1 cellular context compared by ENCODE assay signal in the genomic region with DNA sequence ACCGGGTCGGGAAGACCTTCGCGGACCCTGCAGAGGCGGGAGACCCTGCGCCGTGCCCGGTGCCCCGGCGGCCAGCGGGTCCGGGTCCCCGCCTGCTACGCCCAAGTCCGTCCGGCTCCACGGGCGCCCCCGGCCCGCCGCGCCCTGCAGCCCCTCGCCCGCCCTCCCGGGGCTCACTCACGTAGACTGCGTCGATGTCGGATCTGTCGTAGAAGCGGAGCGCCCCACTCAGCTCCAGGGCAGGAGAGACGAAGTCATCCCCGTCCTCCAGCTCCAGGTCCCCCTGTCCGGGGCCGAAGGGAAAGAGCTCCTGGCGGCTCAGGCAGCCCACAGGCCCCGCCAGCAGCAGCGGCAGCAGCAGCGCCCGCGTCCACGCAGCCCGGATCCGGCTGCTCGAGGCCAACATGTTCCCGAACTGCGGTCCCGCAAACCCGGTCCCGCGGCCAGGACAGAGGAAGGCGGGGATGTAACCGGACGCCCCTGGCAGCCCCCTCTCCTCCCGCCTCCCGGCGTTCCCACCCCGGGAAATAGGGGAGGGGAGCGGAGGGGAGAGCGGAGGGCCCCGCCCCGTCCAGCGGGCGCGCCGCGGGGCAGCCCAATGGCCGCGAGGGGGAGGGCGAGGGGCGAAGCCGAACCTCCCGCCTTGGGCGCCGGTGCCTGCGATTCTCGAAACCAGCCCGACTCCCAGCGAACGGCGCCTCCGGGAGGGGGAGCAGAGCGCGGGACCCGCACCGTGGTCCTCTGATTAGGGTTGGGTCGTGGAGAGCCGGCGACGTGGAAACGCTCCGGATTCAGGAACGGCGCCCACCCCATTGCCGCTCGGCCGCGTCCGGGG.
TF ChIP-seq lines count a peak whose summit lies in the region.

NID1 (minus strand) TSS at position 417 of the 835 bp plus-strand sequence; CDS start at position 406, 11 bp downstream.

TF ChIP-seq in HepG2, 621 proteins besides CTCF, POLR2A, EP300 and RAD21 (continued from another document and continues in another):
- no peak for TF ChIP-seq MATR3 (CRISPR knock-in tag; IDR thresholded peaks at IDR 0.05)
- TF ChIP-seq, protein P1, sequence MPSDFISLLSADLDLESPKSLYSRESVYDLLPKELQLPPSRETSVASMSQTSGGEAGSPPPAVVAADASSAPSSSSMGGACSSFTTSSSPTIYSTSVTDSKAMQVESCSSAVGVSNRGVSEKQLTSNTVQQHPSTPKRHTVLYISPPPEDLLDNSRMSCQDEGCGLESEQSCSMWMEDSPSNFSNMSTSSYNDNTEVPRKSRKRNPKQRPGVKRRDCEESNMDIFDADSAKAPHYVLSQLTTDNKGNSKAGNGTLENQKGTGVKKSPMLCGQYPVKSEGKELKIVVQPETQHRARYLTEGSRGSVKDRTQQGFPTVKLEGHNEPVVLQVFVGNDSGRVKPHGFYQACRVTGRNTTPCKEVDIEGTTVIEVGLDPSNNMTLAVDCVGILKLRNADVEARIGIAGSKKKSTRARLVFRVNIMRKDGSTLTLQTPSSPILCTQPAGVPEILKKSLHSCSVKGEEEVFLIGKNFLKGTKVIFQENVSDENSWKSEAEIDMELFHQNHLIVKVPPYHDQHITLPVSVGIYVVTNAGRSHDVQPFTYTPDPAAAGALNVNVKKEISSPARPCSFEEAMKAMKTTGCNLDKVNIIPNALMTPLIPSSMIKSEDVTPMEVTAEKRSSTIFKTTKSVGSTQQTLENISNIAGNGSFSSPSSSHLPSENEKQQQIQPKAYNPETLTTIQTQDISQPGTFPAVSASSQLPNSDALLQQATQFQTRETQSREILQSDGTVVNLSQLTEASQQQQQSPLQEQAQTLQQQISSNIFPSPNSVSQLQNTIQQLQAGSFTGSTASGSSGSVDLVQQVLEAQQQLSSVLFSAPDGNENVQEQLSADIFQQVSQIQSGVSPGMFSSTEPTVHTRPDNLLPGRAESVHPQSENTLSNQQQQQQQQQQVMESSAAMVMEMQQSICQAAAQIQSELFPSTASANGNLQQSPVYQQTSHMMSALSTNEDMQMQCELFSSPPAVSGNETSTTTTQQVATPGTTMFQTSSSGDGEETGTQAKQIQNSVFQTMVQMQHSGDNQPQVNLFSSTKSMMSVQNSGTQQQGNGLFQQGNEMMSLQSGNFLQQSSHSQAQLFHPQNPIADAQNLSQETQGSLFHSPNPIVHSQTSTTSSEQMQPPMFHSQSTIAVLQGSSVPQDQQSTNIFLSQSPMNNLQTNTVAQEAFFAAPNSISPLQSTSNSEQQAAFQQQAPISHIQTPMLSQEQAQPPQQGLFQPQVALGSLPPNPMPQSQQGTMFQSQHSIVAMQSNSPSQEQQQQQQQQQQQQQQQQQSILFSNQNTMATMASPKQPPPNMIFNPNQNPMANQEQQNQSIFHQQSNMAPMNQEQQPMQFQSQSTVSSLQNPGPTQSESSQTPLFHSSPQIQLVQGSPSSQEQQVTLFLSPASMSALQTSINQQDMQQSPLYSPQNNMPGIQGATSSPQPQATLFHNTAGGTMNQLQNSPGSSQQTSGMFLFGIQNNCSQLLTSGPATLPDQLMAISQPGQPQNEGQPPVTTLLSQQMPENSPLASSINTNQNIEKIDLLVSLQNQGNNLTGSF (CRISPR knock-in tag; IDR thresholded peaks at IDR 0.05), result no peak
- TF ChIP-seq ZNF207 (IDR thresholded peaks at IDR 0.05; ENCODE audit: borderline replicate concordance), result no peak
- TF ChIP-seq ZNF546 (CRISPR knock-in tag; conservative IDR thresholded peaks at IDR 0.05), result no peak
- TF ChIP-seq, protein P2, sequence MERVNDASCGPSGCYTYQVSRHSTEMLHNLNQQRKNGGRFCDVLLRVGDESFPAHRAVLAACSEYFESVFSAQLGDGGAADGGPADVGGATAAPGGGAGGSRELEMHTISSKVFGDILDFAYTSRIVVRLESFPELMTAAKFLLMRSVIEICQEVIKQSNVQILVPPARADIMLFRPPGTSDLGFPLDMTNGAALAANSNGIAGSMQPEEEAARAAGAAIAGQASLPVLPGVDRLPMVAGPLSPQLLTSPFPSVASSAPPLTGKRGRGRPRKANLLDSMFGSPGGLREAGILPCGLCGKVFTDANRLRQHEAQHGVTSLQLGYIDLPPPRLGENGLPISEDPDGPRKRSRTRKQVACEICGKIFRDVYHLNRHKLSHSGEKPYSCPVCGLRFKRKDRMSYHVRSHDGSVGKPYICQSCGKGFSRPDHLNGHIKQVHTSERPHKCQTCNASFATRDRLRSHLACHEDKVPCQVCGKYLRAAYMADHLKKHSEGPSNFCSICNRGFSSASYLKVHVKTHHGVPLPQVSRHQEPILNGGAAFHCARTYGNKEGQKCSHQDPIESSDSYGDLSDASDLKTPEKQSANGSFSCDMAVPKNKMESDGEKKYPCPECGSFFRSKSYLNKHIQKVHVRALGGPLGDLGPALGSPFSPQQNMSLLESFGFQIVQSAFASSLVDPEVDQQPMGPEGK (CRISPR knock-in tag; IDR thresholded peaks at IDR 0.05), result peak; percentile 93
- TF ChIP-seq, protein P3, sequence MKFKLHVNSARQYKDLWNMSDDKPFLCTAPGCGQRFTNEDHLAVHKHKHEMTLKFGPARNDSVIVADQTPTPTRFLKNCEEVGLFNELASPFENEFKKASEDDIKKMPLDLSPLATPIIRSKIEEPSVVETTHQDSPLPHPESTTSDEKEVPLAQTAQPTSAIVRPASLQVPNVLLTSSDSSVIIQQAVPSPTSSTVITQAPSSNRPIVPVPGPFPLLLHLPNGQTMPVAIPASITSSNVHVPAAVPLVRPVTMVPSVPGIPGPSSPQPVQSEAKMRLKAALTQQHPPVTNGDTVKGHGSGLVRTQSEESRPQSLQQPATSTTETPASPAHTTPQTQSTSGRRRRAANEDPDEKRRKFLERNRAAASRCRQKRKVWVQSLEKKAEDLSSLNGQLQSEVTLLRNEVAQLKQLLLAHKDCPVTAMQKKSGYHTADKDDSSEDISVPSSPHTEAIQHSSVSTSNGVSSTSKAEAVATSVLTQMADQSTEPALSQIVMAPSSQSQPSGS (CRISPR knock-in tag; IDR thresholded peaks at IDR 0.05), result no peak
- TF ChIP-seq MXD3 (CRISPR knock-in tag; IDR thresholded peaks at IDR 0.05), result no peak
- TF ChIP-seq ZBTB7A (CRISPR knock-in tag; IDR thresholded peaks at IDR 0.05), result 0 out of 2 replicates have a peak, but pooled peaks have one; percentile 19
- TF ChIP-seq MAFG (CRISPR knock-in tag; IDR thresholded peaks at IDR 0.05), result no peak
- TF ChIP-seq ZBTB7B (CRISPR knock-in tag; IDR thresholded peaks at IDR 0.05), result peak; percentile 81; the same call in 1 of the 2 replicates
- TF ChIP-seq ZNF788 (CRISPR knock-in tag; IDR thresholded peaks at IDR 0.05; ENCODE audit: borderline replicate concordance), result peak; percentile 71; the same call in 1 of the 2 replicates
- TF ChIP-seq ZBTB34 (CRISPR knock-in tag; IDR thresholded peaks at IDR 0.05), result 0 out of 2 replicates have a peak, but pooled peaks have one; percentile 52
- TF ChIP-seq TEF (CRISPR knock-in tag; IDR thresholded peaks at IDR 0.05), result peak; percentile 75; the same call in 1 of the 2 replicates
- TF ChIP-seq NKX3-1 (CRISPR knock-in tag; IDR thresholded peaks at IDR 0.05), result peak; percentile 58; the same call in 1 of the 2 replicates
- TF ChIP-seq LCORL (IDR thresholded peaks at IDR 0.05), result no peak
- TF ChIP-seq LCORL (CRISPR knock-in tag; IDR thresholded peaks at IDR 0.05), result peak; percentile 92
- TF ChIP-seq ZNF558 (CRISPR knock-in tag; IDR thresholded peaks at IDR 0.05; ENCODE audit: borderline replicate concordance), result no peak
- TF ChIP-seq ZNF577 (CRISPR knock-in tag; IDR thresholded peaks at IDR 0.05; ENCODE audit: borderline replicate concordance, low read depth), result no peak
- TF ChIP-seq ZNF773 (CRISPR knock-in tag; IDR thresholded peaks at IDR 0.05; ENCODE audit: borderline replicate concordance), result 0 out of 2 replicates have a peak, but pooled peaks have one; percentile 27
- no peak for TF ChIP-seq NBN (conservative IDR thresholded peaks at IDR 0.05)
- TF ChIP-seq JDP2 (CRISPR knock-in tag; IDR thresholded peaks at IDR 0.05; ENCODE audit: borderline replicate concordance), result no peak
- TF ChIP-seq, protein P4, sequence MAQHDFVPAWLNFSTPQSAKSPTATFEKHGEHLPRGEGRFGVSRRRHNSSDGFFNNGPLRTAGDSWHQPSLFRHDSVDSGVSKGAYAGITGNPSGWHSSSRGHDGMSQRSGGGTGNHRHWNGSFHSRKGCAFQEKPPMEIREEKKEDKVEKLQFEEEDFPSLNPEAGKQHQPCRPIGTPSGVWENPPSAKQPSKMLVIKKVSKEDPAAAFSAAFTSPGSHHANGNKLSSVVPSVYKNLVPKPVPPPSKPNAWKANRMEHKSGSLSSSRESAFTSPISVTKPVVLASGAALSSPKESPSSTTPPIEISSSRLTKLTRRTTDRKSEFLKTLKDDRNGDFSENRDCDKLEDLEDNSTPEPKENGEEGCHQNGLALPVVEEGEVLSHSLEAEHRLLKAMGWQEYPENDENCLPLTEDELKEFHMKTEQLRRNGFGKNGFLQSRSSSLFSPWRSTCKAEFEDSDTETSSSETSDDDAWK (CRISPR knock-in tag; IDR thresholded peaks at IDR 0.05), result no peak
- no peak for TF ChIP-seq MTA1 (CRISPR knock-in tag; IDR thresholded peaks at IDR 0.05; ENCODE audit: borderline replicate concordance)
- TF ChIP-seq RCOR2 (CRISPR knock-in tag; IDR thresholded peaks at IDR 0.05), result no peak
- TF ChIP-seq GABPB1 (CRISPR knock-in tag; IDR thresholded peaks at IDR 0.05), result peak; percentile 79
- peak; percentile 86 for TF ChIP-seq ZNF121 (CRISPR knock-in tag; IDR thresholded peaks at IDR 0.05)
- TF ChIP-seq, protein P5, sequence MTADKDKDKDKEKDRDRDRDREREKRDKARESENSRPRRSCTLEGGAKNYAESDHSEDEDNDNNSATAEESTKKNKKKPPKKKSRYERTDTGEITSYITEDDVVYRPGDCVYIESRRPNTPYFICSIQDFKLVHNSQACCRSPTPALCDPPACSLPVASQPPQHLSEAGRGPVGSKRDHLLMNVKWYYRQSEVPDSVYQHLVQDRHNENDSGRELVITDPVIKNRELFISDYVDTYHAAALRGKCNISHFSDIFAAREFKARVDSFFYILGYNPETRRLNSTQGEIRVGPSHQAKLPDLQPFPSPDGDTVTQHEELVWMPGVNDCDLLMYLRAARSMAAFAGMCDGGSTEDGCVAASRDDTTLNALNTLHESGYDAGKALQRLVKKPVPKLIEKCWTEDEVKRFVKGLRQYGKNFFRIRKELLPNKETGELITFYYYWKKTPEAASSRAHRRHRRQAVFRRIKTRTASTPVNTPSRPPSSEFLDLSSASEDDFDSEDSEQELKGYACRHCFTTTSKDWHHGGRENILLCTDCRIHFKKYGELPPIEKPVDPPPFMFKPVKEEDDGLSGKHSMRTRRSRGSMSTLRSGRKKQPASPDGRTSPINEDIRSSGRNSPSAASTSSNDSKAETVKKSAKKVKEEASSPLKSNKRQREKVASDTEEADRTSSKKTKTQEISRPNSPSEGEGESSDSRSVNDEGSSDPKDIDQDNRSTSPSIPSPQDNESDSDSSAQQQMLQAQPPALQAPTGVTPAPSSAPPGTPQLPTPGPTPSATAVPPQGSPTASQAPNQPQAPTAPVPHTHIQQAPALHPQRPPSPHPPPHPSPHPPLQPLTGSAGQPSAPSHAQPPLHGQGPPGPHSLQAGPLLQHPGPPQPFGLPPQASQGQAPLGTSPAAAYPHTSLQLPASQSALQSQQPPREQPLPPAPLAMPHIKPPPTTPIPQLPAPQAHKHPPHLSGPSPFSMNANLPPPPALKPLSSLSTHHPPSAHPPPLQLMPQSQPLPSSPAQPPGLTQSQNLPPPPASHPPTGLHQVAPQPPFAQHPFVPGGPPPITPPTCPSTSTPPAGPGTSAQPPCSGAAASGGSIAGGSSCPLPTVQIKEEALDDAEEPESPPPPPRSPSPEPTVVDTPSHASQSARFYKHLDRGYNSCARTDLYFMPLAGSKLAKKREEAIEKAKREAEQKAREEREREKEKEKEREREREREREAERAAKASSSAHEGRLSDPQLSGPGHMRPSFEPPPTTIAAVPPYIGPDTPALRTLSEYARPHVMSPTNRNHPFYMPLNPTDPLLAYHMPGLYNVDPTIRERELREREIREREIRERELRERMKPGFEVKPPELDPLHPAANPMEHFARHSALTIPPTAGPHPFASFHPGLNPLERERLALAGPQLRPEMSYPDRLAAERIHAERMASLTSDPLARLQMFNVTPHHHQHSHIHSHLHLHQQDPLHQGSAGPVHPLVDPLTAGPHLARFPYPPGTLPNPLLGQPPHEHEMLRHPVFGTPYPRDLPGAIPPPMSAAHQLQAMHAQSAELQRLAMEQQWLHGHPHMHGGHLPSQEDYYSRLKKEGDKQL (CRISPR knock-in tag; IDR thresholded peaks at IDR 0.05; ENCODE audit: low read depth), result no peak
- no peak for TF ChIP-seq STAT5B (CRISPR knock-in tag; IDR thresholded peaks at IDR 0.05)
- peak; percentile 19; the same call in 1 of the 2 replicates for TF ChIP-seq ZBTB14 (CRISPR knock-in tag; IDR thresholded peaks at IDR 0.05)
- TF ChIP-seq, protein P6, sequence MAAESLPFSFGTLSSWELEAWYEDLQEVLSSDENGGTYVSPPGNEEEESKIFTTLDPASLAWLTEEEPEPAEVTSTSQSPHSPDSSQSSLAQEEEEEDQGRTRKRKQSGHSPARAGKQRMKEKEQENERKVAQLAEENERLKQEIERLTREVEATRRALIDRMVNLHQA (CRISPR knock-in tag; IDR thresholded peaks at IDR 0.05), result no peak
- TF ChIP-seq CEBPB (IDR thresholded peaks at IDR 0.05; ENCODE audit: borderline replicate concordance, low read depth, low read length), result no peak
- no peak for TF ChIP-seq RBAK (CRISPR knock-in tag; IDR thresholded peaks at IDR 0.05)
- TF ChIP-seq ZNF775 (CRISPR knock-in tag; IDR thresholded peaks at IDR 0.05; ENCODE audit: borderline replicate concordance), result no peak
- TF ChIP-seq MBNL3 (CRISPR knock-in tag; conservative IDR thresholded peaks at IDR 0.05), result no peak
- no peak for TF ChIP-seq NPAS2 (CRISPR knock-in tag; IDR thresholded peaks at IDR 0.05; ENCODE audit: borderline replicate concordance)
